In genomic region chr3:158722108-158722507, GRCh38 we compare ENCODE assay signal across 13 cellular contexts. TPM values are rescaled to one million over a fixed set of nuclear protein-coding genes. Genes with fewer than 3 reads are reported as not detected.
"Had no signal": no experiment of that assay in that cellular context is flagged by ENCODE, and none has a peak within 500 bp of the region (broad histone marks: within the 10 kb centered on the region; RNA-seq: fewer than 3 reads in every experiment).

No MANE protein-coding gene starts in this region.

- ATAC-seq: gastrocnemius medialis had no signal

- H3K27me3 Mint-ChIP-seq: activated CD4-positive, alpha-beta memory T cell treated with anti-CD3 and anti-CD28 coated beads, Interleukin-2, amount 10 ng/mL, durations not matched to agents 7 days and 5 days; activated CD4-positive, alpha-beta T cell treated with anti-CD3 and anti-CD28 coated beads for 36 hours; naive B cell had no signal

- H3K27ac ChIP-seq: cardiac muscle cell, gastrocnemius medialis, WERI-Rb-1 had no signal

- H3K4me3 ChIP-seq: cardiac muscle cell, gastrocnemius medialis, upper lobe of right lung had no signal

- H3K36me3 ChIP-seq: cardiac muscle cell, gastrocnemius medialis, upper lobe of right lung, WERI-Rb-1 had no signal

- H3K9me3 ChIP-seq: gastrocnemius medialis, upper lobe of right lung had no signal

- H3K4me3 Mint-ChIP-seq: activated CD4-positive, alpha-beta memory T cell treated with anti-CD3 and anti-CD28 coated beads, Interleukin-2, amount 10 ng/mL, durations not matched to agents 7 days and 5 days; activated CD4-positive, alpha-beta T cell treated with anti-CD3 and anti-CD28 coated beads for 36 hours; mesothelial cell of epicardium had no signal

- H3K9me3 Mint-ChIP-seq: activated CD4-positive, alpha-beta memory T cell treated with anti-CD3 and anti-CD28 coated beads, Interleukin-2, amount 10 ng/mL, durations not matched to agents 7 days and 5 days; activated T-cell treated with anti-CD3 and anti-CD28 coated beads, Interleukin-2, amount 50 U/mL, for 72 hours; mesothelial cell of epicardium had no signal

- H3K27me3 ChIP-seq: cardiac muscle cell, gastrocnemius medialis, upper lobe of right lung had no signal

- DNase-seq: activated CD4-positive, alpha-beta memory T cell treated with anti-CD3 and anti-CD28 coated beads, Interleukin-2, amount 10 ng/mL, durations not matched to agents 7 days and 5 days; activated CD4-positive, alpha-beta T cell treated with anti-CD3 and anti-CD28 coated beads for 36 hours; activated CD8-positive, alpha-beta memory T cell treated with anti-CD3 and anti-CD28 coated beads, Interleukin-2, amount 50 U/mL, for 4 hours; activated T-cell treated with anti-CD3 and anti-CD28 coated beads, Interleukin-2, amount 50 U/mL, for 72 hours; effector CD4-positive, alpha-beta T cell; gastrocnemius medialis; kidney glomerular epithelial cell; stimulated activated CD4-positive, alpha-beta T cell treated with anti-CD3 and anti-CD28 coated beads, Interleukin-2, amount 100 ng/mL, for 24 hours; upper lobe of right lung; WERI-Rb-1 had no signal

RNA-seq across cellular contexts. Expression of gene RARRES1, which starts 10.1 kb away (rescaled TPM):
- total RNA-seq: activated CD4-positive, alpha-beta memory T cell treated with anti-CD3 and anti-CD28 coated beads, Interleukin-2, amount 10 ng/mL, durations not matched to agents 7 days and 5 days; activated CD4-positive, alpha-beta T cell treated with anti-CD3 and anti-CD28 coated beads for 36 hours had no signal
